ENCODE assay signal across 9 cellular contexts in genomic region chr1:152013664-152014237, GRCh38. TPM values are rescaled to one million over a fixed set of nuclear protein-coding genes. Genes with fewer than 3 reads are reported as not detected.
DNase-seq lines count a peak whose midpoint lies in the region; ATAC-seq and TF ChIP-seq lines count a peak whose summit lies in the region.
"Had no signal": no experiment of that assay in that cellular context is flagged by ENCODE, and none has a peak within 500 bp of the region (broad histone marks: within the 10 kb centered on the region; RNA-seq: fewer than 3 reads in every experiment).

No MANE protein-coding gene starts in this region.

- no peak overlapping the region for H3K27ac Mint-ChIP-seq in activated CD4-positive, alpha-beta T cell treated with anti-CD3 and anti-CD28 coated beads, Interleukin-2, amount 10 ng/mL, durations not matched to agents 24 days and 14 days
- H3K27ac Mint-ChIP-seq: stimulated activated naive CD8-positive, alpha-beta T cell treated with anti-CD3 and anti-CD28 coated beads, Interleukin-15, Interleukin-2, amounts not matched to agents 100 ng/mL and 50 ng/mL, for 24 hours had no signal

- H3K79me2 ChIP-seq in KMS-11 (ENCODE audit: insufficient read depth, low read depth): no peaks in the 10 kb centered on the region

- peak; percentile 54 for ATAC-seq in left ventricle myocardium superior
- no peak for ATAC-seq in GM19328 (IDR thresholded peaks at IDR 0.05; ENCODE audit: unreplicated experiment)

- H3K27ac ChIP-seq in KMS-11 (no peak overlapping the region), transverse colon (no peak overlapping the region)
- H3K27ac ChIP-seq: SJSA1 had no signal

- TF ChIP-seq POLR2A in transverse colon (IDR thresholded peaks at IDR 0.05): no peak

- H3K27me3 Mint-ChIP-seq in activated CD4-positive, alpha-beta T cell treated with anti-CD3 and anti-CD28 coated beads, Interleukin-2, amount 10 ng/mL, durations not matched to agents 24 days and 14 days: peaks cover 49% of the 10 kb centered on the region

- peaks cover 2% of the 10 kb centered on the region for H3K4me1 Mint-ChIP-seq in activated CD4-positive, alpha-beta T cell treated with anti-CD3 and anti-CD28 coated beads, Interleukin-2, amount 10 ng/mL, durations not matched to agents 24 days and 14 days

- H3K4me3 Mint-ChIP-seq in activated CD4-positive, alpha-beta T cell treated with anti-CD3 and anti-CD28 coated beads, Interleukin-2, amount 10 ng/mL, durations not matched to agents 24 days and 14 days: no peak overlapping the region
- H3K4me3 Mint-ChIP-seq: stimulated activated naive CD8-positive, alpha-beta T cell treated with anti-CD3 and anti-CD28 coated beads, Interleukin-15, Interleukin-2, amounts not matched to agents 100 ng/mL and 50 ng/mL, for 24 hours had no signal

- 22% methylated on average over 3 of the region's 3 CpGs; no CpG with 5 or more reads in 1 of the 2 donors for WGBS in transverse colon (ENCODE audit: low coverage in 1 of 2), 2 donors

- intact Hi-C loops in activated CD4-positive, alpha-beta T cell treated with anti-CD3 and anti-CD28 coated beads, Interleukin-2, amount 10 ng/mL, durations not matched to agents 24 days and 14 days (cut with micrococcal nuclease): loop anchor here (1.0 kb wide), 1 partner anchor 45 kb away; no protein-coding TSS in a partner anchor
- intact Hi-C loops in left ventricle myocardium superior (cut with micrococcal nuclease) (no loop called here), transverse colon (cut with DNase I; ENCODE audit: low total_unique reads) (no loop called here)

- no peak overlapping the region for H3K9ac ChIP-seq in KMS-11

- H3K36me3 Mint-ChIP-seq in activated CD4-positive, alpha-beta T cell treated with anti-CD3 and anti-CD28 coated beads, Interleukin-2, amount 10 ng/mL, durations not matched to agents 24 days and 14 days (ENCODE audit: low read depth): no peaks in the 10 kb centered on the region

- DNase-seq in EL (peak; percentile 56), left ventricle myocardium superior (peak; percentile 51), transverse colon (peak; percentile 51)
- peak; percentile 84 for DNase-seq in activated CD4-positive, alpha-beta T cell treated with anti-CD3 and anti-CD28 coated beads, Interleukin-2, amount 10 ng/mL, durations not matched to agents 24 days and 14 days
- no peak for DNase-seq in activated CD8-positive, alpha-beta memory T cell treated with anti-CD3 and anti-CD28 coated beads, Interleukin-2, amount 50 U/mL, for 4 hours

- no peaks in the 10 kb centered on the region for H3K9me3 ChIP-seq in transverse colon
- H3K9me3 ChIP-seq: SJSA1 had no signal

- peak overlapping the region; percentile 42; the same call in 1 of the 2 replicates for H2AFZ ChIP-seq in KMS-11 (ENCODE audit: low read depth)

- TF ChIP-seq EP300 in transverse colon (IDR thresholded peaks at IDR 0.05; ENCODE audit: low read depth): no peak

- in situ Hi-C loops in transverse colon (cut with MboI; ENCODE audit: low pct_ligation_motif_present in 1 of 4, low pct_unique_long_range_greater_than_20kb in 1 of 4, low sequenced_read_pairs in 3 of 4): loop anchor here in 2 of 4 donors (25.0 kb wide), 1 partner anchor 101 kb away; the partner anchor contains the start of gene THEM4 (in 2 of the 2)

- no peaks in the 10 kb centered on the region for H3K36me3 ChIP-seq in KMS-11 (ENCODE audit: insufficient read depth)
- H3K36me3 ChIP-seq in transverse colon: no peaks in the 10 kb centered on the region
- H3K36me3 ChIP-seq: SJSA1 had no signal

- TF ChIP-seq CTCF in KMS-11 (conservative IDR thresholded peaks at IDR 0.05; ENCODE audit: low read depth, low read length) (peak; percentile 97), transverse colon (IDR thresholded peaks at IDR 0.05) (peak; percentile 33 to 53 (median 47))

- peak overlapping the region; percentile 18; the same call in 1 of the 2 replicates for H3K4me2 ChIP-seq in KMS-11

- no peaks in the 10 kb centered on the region for H4K20me1 ChIP-seq in KMS-11 (ENCODE audit: insufficient read depth)

- H3K4me1 ChIP-seq in KMS-11 (ENCODE audit: low read depth, poor library complexity, severe bottlenecking): peaks cover 7% of the 10 kb centered on the region
- no peaks in the 10 kb centered on the region for H3K4me1 ChIP-seq in transverse colon
- H3K4me1 ChIP-seq: SJSA1 had no signal

- H3K27me3 ChIP-seq in KMS-11 (ENCODE audit: insufficient read depth, low read depth) (no peaks in the 10 kb centered on the region), transverse colon (no peaks in the 10 kb centered on the region)

- no peaks in the 10 kb centered on the region for H3K9me3 Mint-ChIP-seq in activated CD4-positive, alpha-beta T cell treated with anti-CD3 and anti-CD28 coated beads, Interleukin-2, amount 10 ng/mL, durations not matched to agents 24 days and 14 days
- H3K9me3 Mint-ChIP-seq: stimulated activated naive CD8-positive, alpha-beta T cell treated with anti-CD3 and anti-CD28 coated beads, Interleukin-15, Interleukin-2, amounts not matched to agents 100 ng/mL and 50 ng/mL, for 24 hours had no signal

- no peak overlapping the region for H3K4me3 ChIP-seq in KMS-11 (IDR thresholded peaks at IDR 0.05; ENCODE audit: insufficient read depth, low read depth, low read length)
- H3K4me3 ChIP-seq in transverse colon: no peak overlapping the region
- H3K4me3 ChIP-seq: SJSA1 had no signal

RNA-seq across cellular contexts. Expression of gene S100A10, which starts 20.1 kb away (rescaled TPM):
- 103 and 107 TPM in 2 replicates for total RNA-seq in activated CD4-positive, alpha-beta T cell treated with anti-CD3 and anti-CD28 coated beads, Interleukin-2, amount 10 ng/mL, durations not matched to agents 24 days and 14 days
- total RNA-seq in left ventricle myocardium superior (201 TPM), transverse colon (100 to 1,000 TPM in 3 of 4 donors, 10 to 100 TPM in 1; 59.1 to 289 (median 251) TPM)

RNA-seq across cellular contexts. Expression of gene S100A11, which starts 23.1 kb away (rescaled TPM):
- 218 TPM in 2 replicates for total RNA-seq in activated CD4-positive, alpha-beta T cell treated with anti-CD3 and anti-CD28 coated beads, Interleukin-2, amount 10 ng/mL, durations not matched to agents 24 days and 14 days
- 65.8 TPM for total RNA-seq in left ventricle myocardium superior
- total RNA-seq in transverse colon: 100 to 1,000 TPM in 1 of 4 donors, 10 to 100 TPM in 3; 35.6 to 108 (median 54.8) TPM
